In genomic region chr3:115141018-115141757, GRCh38 we compare ENCODE assay signal across 14 cellular contexts.
DNase-seq lines count a peak whose midpoint lies in the region; ATAC-seq and TF ChIP-seq lines count a peak whose summit lies in the region.
"Had no signal": no experiment of that assay in that cellular context is flagged by ENCODE, and none has a peak within 500 bp of the region (broad histone marks: within the 10 kb centered on the region; RNA-seq: fewer than 3 reads in every experiment).

No MANE protein-coding gene starts in this region.

- ATAC-seq in GM19452 (IDR thresholded peaks at IDR 0.05; ENCODE audit: unreplicated experiment) (peak; percentile 63), HG02678 (IDR thresholded peaks at IDR 0.05; ENCODE audit: unreplicated experiment) (peak; percentile 63), HG03439 (IDR thresholded peaks at IDR 0.05; ENCODE audit: unreplicated experiment) (peak; percentile 63)
- ATAC-seq: A549 had no signal

- no peak for TF ChIP-seq CTCF in GM12865 (IDR thresholded peaks at IDR 0.05; ENCODE audit: insufficient read depth, low read depth, low read length, missing control alignments)

- H3K4me3 ChIP-seq in GM12865 (ENCODE audit: low read depth, low read length) = no peak overlapping the region
- H3K4me3 ChIP-seq: A549, lung had no signal

- peak; percentile 50 for DNase-seq in GM12865 (ENCODE audit: low read depth)
- DNase-seq in NCI-H2081 (lab: John Stamatoyannopoulos, UW) = no peak
- DNase-seq in EL = no peak
- no peak for DNase-seq in NCI-H510A (lab: John Stamatoyannopoulos, UW)
- no peak for DNase-seq in NCI-H146 (lab: John Stamatoyannopoulos, UW)
- DNase-seq: activated CD4-positive, alpha-beta T cell treated with anti-CD3 and anti-CD28 coated beads, Interleukin-2, amount 10 ng/mL, durations not matched to agents 7 days and 5 days; activated effector memory CD4-positive, alpha-beta T cell treated with anti-CD3 and anti-CD28 coated beads, Interleukin-2, amount 50 U/mL, for 16 hours; Caco-2; NCI-H2081 treated with DMSO at 0.1 percent for 48 hours had no signal
